In the genomic region with DNA sequence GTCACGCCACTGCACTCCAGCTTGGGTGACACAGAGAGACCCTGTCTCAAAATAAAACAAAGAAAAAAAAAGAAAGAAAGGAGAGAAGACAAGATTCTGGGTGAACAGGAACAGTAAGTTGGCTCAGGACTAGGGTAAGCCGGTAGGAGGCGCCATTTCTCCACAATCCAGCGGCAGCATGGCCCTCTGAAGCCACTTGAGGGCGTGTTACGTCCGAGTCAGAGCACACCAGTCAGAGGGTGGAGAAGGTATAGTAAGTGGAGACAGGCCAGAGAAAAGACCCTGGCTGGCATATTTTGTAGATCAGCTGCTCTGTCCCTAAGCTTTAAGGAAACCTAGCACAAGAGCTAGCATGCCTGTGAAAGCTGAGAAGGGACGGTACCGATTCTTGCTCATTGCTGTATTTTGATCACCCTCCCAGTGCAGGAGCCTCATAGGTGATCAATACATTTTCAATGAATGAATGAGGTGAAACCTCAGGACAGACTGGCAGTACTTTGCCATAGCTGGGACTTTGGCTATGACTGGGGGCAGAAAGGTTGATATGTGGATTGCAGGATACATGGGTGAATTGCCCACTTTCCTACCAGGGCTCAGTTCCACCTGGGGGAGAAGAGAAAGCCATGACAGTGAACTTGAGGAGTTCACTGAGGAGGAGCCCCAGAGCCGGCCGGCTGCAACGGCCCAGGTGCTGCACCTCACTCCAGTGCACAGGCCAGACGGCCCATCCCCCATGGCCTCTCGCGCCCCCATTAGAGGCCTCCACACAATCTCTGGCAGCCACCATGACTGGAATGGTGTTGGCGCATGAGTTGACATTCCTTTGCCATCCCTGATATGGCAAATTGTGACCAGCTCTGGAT, we compare ENCODE assay signal across 8 cellular contexts. TPM values are rescaled to one million over a fixed set of nuclear protein-coding genes. Genes with fewer than 3 reads are reported as not detected.
DNase-seq lines count a peak whose midpoint lies in the region; ATAC-seq and TF ChIP-seq lines count a peak whose summit lies in the region.

No MANE protein-coding gene starts in this region.

- no peaks in the 10 kb centered on the region for H3K27me3 Mint-ChIP-seq in CD4-positive, alpha-beta memory T cell

- DNase-seq in CD4-positive, alpha-beta memory T cell: peak; percentile 83 to 86 (median 85)
- DNase-seq in GM20000 (ENCODE audit: low spot score) (peak; percentile 88), LoVo (ENCODE audit: low spot score) (peak; percentile 71), RPMI7951 (ENCODE audit: low read depth) (peak; percentile 86), activated T-helper 1 cell treated with Interleukin-2 at 50 U/mL for 16 hours (ENCODE audit: low read depth) (peak; percentile 79), fibroblast of the conjunctiva (ENCODE audit: low read depth) (peak; percentile 88), omental fat pad (ENCODE audit: low spot score) (peak; percentile 62), thoracic aorta (ENCODE audit: low spot score) (no peak)

- no peaks in the 10 kb centered on the region for H3K9me3 ChIP-seq in CD4-positive, alpha-beta memory T cell (ENCODE audit: control insufficient read depth in 1 of 2, low read length in 2 of 2)
- H3K9me3 ChIP-seq in thoracic aorta: no peaks in the 10 kb centered on the region

- no peaks in the 10 kb centered on the region for H3K27me3 ChIP-seq in CD4-positive, alpha-beta memory T cell (ENCODE audit: insufficient read depth, low read length)
- no peaks in the 10 kb centered on the region for H3K27me3 ChIP-seq in thoracic aorta (replicated peaks; ENCODE audit: insufficient read depth)

- POLR2A ChIA-PET in CD4-positive, alpha-beta memory T cell (lab: Charles Lee; ENCODE audit: partially characterized antibody): interaction anchor here (0.7 to 3.4 kb wide), 8 partner anchors 14 to 188 kb away, joined by 3 to 17 read pairs (median 6); a partner anchor contains a TSS

- H3K9me3 Mint-ChIP-seq in CD4-positive, alpha-beta memory T cell: no peaks in the 10 kb centered on the region

- H3K36me3 ChIP-seq in CD4-positive, alpha-beta memory T cell (ENCODE audit: insufficient read depth, low read length): peaks cover 2% of the 10 kb centered on the region
- no peaks in the 10 kb centered on the region for H3K36me3 ChIP-seq in thoracic aorta

- H3K36me3 Mint-ChIP-seq in CD4-positive, alpha-beta memory T cell: peaks cover 13 to 56% of the 10 kb centered on the region in 2 donors

- TF ChIP-seq CTCF in GM20000 (IDR thresholded peaks at IDR 0.05; ENCODE audit: extremely low read depth, missing control alignments) (peak; percentile 100), omental fat pad (IDR thresholded peaks at IDR 0.05) (peak in 1 of 3 donors; percentile 71), thoracic aorta (IDR thresholded peaks at IDR 0.05) (peak; percentile 71)

- H3K4me3 ChIP-seq in CD4-positive, alpha-beta memory T cell (ENCODE audit: low read length in 2 of 2): no peak overlapping the region
- H3K4me3 ChIP-seq in thoracic aorta: no peak overlapping the region

- peaks cover 5 to 11% (median 9%) of the 10 kb centered on the region in 4 donors for H3K4me1 Mint-ChIP-seq in CD4-positive, alpha-beta memory T cell

- peak; percentile 73 for ATAC-seq in omental fat pad (ENCODE audit: low FRiP score)
- no peak for ATAC-seq in thoracic aorta (ENCODE audit: insufficient number of reproducible peaks, low FRiP score, low read depth)

- H3K4me1 ChIP-seq in CD4-positive, alpha-beta memory T cell (ENCODE audit: insufficient read depth, low read length): peaks cover 6% of the 10 kb centered on the region
- H3K4me1 ChIP-seq in thoracic aorta (ENCODE audit: control insufficient read depth in 1 of 2, low read depth in 2 of 2): peaks cover 5 to 6% of the 10 kb centered on the region in 2 donors

- H3K27ac Mint-ChIP-seq in CD4-positive, alpha-beta memory T cell: peak overlapping the region; percentile 38 to 87 (median 65)

- intact Hi-C loops in CD4-positive, alpha-beta memory T cell (cut with micrococcal nuclease): loop anchor here (1.0 to 2.0 kb wide), 9 partner anchors 24 to 325 kb away; a partner anchor contains a TSS

- no peak overlapping the region for H3K27ac ChIP-seq in CD4-positive, alpha-beta memory T cell (ENCODE audit: low read depth, low read length)
- H3K27ac ChIP-seq in thoracic aorta: no peak overlapping the region

- H3K4me3 Mint-ChIP-seq in CD4-positive, alpha-beta memory T cell: no peak overlapping the region

- CTCF ChIA-PET in CD4-positive, alpha-beta memory T cell (lab: Charles Lee; ENCODE audit: partially characterized antibody): interaction anchor here (0.7 to 7.4 kb wide), 42 partner anchors 9 to 333 kb away, joined by 3 to 81 read pairs (median 5); a partner anchor contains a TSS

RNA-seq across cellular contexts. Expression of a gene that starts 23.5 kb away (rescaled TPM):
- 10 to 100 TPM; 68.5 to 69.3 TPM for total RNA-seq in CD4-positive, alpha-beta memory T cell
- polyA plus RNA-seq in CD4-positive, alpha-beta memory T cell: 10 to 100 TPM in 1 of 2 donors, 1 to 10 TPM in 1; 3.1 to 22.7 TPM
- 2.0 and 2.4 TPM in 2 replicates for total RNA-seq in RPMI7951 (2014; rRNA removed; shearing (Covaris generic))
- total RNA-seq in omental fat pad (1 to 10 TPM in 3 of 4 donors, under 1 TPM in 1; 0.56 to 3.2 (median 1.5) TPM), thoracic aorta (1 to 10 TPM in 1 of 2 donors, under 1 TPM in 1; 0.85 to 5.8 TPM)

RNA-seq across cellular contexts. Expression of a gene that starts 32.8 kb away (rescaled TPM):
- 10 to 100 TPM; 25.1 to 26.0 TPM for total RNA-seq in CD4-positive, alpha-beta memory T cell
- polyA plus RNA-seq in CD4-positive, alpha-beta memory T cell: 10 to 100 TPM; 14.8 to 24.6 TPM
- total RNA-seq in RPMI7951 (2014; rRNA removed; shearing (Covaris generic)): 18.1 and 20.6 TPM in 2 replicates
- total RNA-seq in omental fat pad (10 to 100 TPM; 11.6 to 22.9 (median 12.8) TPM), thoracic aorta (10 to 100 TPM; 20.4 to 24.2 TPM)

RNA-seq across cellular contexts. Expression of a gene that starts 38.8 kb away (rescaled TPM):
- under 1 TPM; 0.12 to 0.17 TPM for total RNA-seq in CD4-positive, alpha-beta memory T cell
- not detected for polyA plus RNA-seq in CD4-positive, alpha-beta memory T cell
- not detected in 2 replicates for total RNA-seq in RPMI7951 (2014; rRNA removed; shearing (Covaris generic))
- total RNA-seq in omental fat pad (1 to 10 TPM in 3 of 4 donors, under 1 TPM in 1; 0.32 to 2.1 (median 1.6) TPM), thoracic aorta (10 to 100 TPM; 22.3 to 24.8 TPM)

Comparison
In these comparisons a context has a peak if more than half of its experiments do, and no peak if none do; other contexts are left out.
1. RNA of a gene that starts 23.5 kb away (total RNA-seq): 68.5 to 69.3 TPM in CD4-positive, alpha-beta memory T cell; 0.85 to 5.8 TPM in thoracic aorta, 2.0 to 2.4 TPM in RPMI7951 and 0.56 to 3.2 TPM in omental fat pad; every median in the first group is over 10 times any median in the second.
2. RNA of a gene that starts 38.8 kb away (total RNA-seq): 22.3 to 24.8 TPM in thoracic aorta; 0.32 to 2.1 TPM in omental fat pad, 0.12 to 0.17 TPM in CD4-positive, alpha-beta memory T cell and not detected in RPMI7951; every median in the first group is over 4 times any median in the second.